15 cellular contexts compared by ENCODE assay signal in the genomic region with DNA sequence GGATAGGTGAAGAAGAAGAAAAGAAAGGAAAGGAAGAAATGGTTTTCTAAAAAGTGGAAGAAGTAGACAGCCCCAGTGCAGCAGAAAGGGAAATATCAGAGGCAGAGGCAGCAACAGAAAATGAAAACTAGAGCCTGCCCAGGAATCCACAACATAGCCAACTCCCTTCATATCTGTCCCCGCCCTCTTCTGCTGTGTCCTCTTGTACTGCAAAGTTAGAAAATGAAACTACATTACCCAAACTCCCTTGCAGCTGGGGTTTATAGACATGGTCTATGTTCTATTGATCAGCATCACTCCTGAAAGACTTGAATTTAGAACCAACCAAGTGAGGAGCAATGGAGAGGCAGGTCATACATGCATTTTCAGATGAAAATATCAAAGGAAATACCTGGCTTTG.
DNase-seq lines count a peak whose midpoint lies in the region; ATAC-seq, FAIRE-seq and TF ChIP-seq lines count a peak whose summit lies in the region.
"Had no signal": no experiment of that assay in that cellular context is flagged by ENCODE, and none has a peak within 500 bp of the region (broad histone marks: within the 10 kb centered on the region; RNA-seq: fewer than 3 reads in every experiment).

No MANE protein-coding gene starts in this region.

- no peaks in the 10 kb centered on the region for H3K36me3 ChIP-seq in brain microvascular endothelial cell (replicated peaks)

- TF ChIP-seq CTCF in Calu3 (IDR thresholded peaks at IDR 0.05; ENCODE audit: unreplicated experiment) (no peak), brain microvascular endothelial cell (IDR thresholded peaks at IDR 0.05; ENCODE audit: low read depth, low read length, missing control alignments) (no peak)

- in situ Hi-C loops in brain microvascular endothelial cell (cut with HindIII; ENCODE audit: low pct_ligation_motif_present, low sequenced_read_pairs): no loop called here

- H3K4me1 Mint-ChIP-seq in Calu3 (ENCODE audit: low read depth, unreplicated experiment): peaks cover 9% of the 10 kb centered on the region
- no peaks in the 10 kb centered on the region for H3K4me1 Mint-ChIP-seq in stimulated activated naive B cell treated with anti-CD40 and anti-IgM and Interleukin-4, amounts not matched to agents 10 μg/mL and 1 μg/mL and 100 μg/mL, for 72 hours
- H3K4me1 Mint-ChIP-seq: memory B cell had no signal

- no peaks in the 10 kb centered on the region for H3K27me3 Mint-ChIP-seq in Calu3 (ENCODE audit: unreplicated experiment)
- peaks cover 4 to 6% of the 10 kb centered on the region in 2 donors for H3K27me3 Mint-ChIP-seq in stimulated activated naive B cell treated with anti-CD40 and anti-IgM and Interleukin-4, amounts not matched to agents 10 μg/mL and 1 μg/mL and 100 μg/mL, for 72 hours

- no peaks in the 10 kb centered on the region for H3K36me3 Mint-ChIP-seq in Calu3 (ENCODE audit: insufficient read depth, unreplicated experiment)
- H3K36me3 Mint-ChIP-seq in stimulated activated naive B cell treated with anti-CD40 and anti-IgM and Interleukin-4, amounts not matched to agents 10 μg/mL and 1 μg/mL and 100 μg/mL, for 72 hours: no peaks in the 10 kb centered on the region
- H3K36me3 Mint-ChIP-seq: memory B cell had no signal

- TF ChIP-seq POLR2A in H54 (IDR thresholded peaks at IDR 0.05; ENCODE audit: low read depth, low read length): no peak

- H3K27ac Mint-ChIP-seq in Calu3 (ENCODE audit: unreplicated experiment): no peak overlapping the region
- no peak overlapping the region for H3K27ac Mint-ChIP-seq in stimulated activated naive B cell treated with anti-CD40 and anti-IgM and Interleukin-4, amounts not matched to agents 10 μg/mL and 1 μg/mL and 100 μg/mL, for 72 hours
- H3K27ac Mint-ChIP-seq: memory B cell had no signal

- no peaks in the 10 kb centered on the region for H3K9me3 Mint-ChIP-seq in Calu3 (ENCODE audit: low read depth, unreplicated experiment)
- peaks cover 0 to 1% of the 10 kb centered on the region in 2 donors for H3K9me3 Mint-ChIP-seq in stimulated activated naive B cell treated with anti-CD40 and anti-IgM and Interleukin-4, amounts not matched to agents 10 μg/mL and 1 μg/mL and 100 μg/mL, for 72 hours
- H3K9me3 Mint-ChIP-seq: memory B cell had no signal

- H3K27ac ChIP-seq in brain microvascular endothelial cell: no peak overlapping the region
- H3K27ac ChIP-seq: psoas muscle had no signal

- DNase-seq in Calu3 (peak; percentile 12), H54 (ENCODE audit: insufficient read length, low spot score) (peak; percentile 13), RPMI8226 (peak; percentile 14), left colon (peak; percentile 30 to 55), brain microvascular endothelial cell (no peak)
- no peak for DNase-seq in stimulated activated naive B cell treated with anti-CD40 and anti-IgM and Interleukin-4, amounts not matched to agents 10 μg/mL and 1 μg/mL and 100 μg/mL, for 72 hours
- no peak for DNase-seq in NK-92 treated with Interleukin-12 subunit alpha and Interleukin-12 subunit beta, amount 100 ng/mL, for 24 hours (lab: John Stamatoyannopoulos, UW)
- DNase-seq: AML-193, head of caudate nucleus, NCI-H187, psoas muscle had no signal

- ATAC-seq in left colon (peak; percentile 98), GM19324 (IDR thresholded peaks at IDR 0.05; ENCODE audit: low FRiP score, unreplicated experiment) (no peak)
- ATAC-seq in stimulated activated naive B cell treated with anti-CD40 and anti-IgM and Interleukin-4, amounts not matched to agents 10 μg/mL and 1 μg/mL and 100 μg/mL, for 72 hours (replicated peaks): no peak
- ATAC-seq: psoas muscle had no signal

- no peak overlapping the region for H3K4me3 Mint-ChIP-seq in Calu3 (ENCODE audit: low read depth, unreplicated experiment)
- H3K4me3 Mint-ChIP-seq in stimulated activated naive B cell treated with anti-CD40 and anti-IgM and Interleukin-4, amounts not matched to agents 10 μg/mL and 1 μg/mL and 100 μg/mL, for 72 hours: no peak overlapping the region
- H3K4me3 Mint-ChIP-seq: memory B cell had no signal

- no peak overlapping the region for H3K4me3 ChIP-seq in brain microvascular endothelial cell (ENCODE audit: low read depth, low read length)
- H3K4me3 ChIP-seq: psoas muscle had no signal

- intact Hi-C loops in Calu3 (cut with micrococcal nuclease; ENCODE audit: unreplicated experiment): no loop called here
- intact Hi-C loops in left colon (cut with DNase I, micrococcal nuclease): no loop called here

- BruUV-seq in Calu3 (replicated peaks; lab: Mats Ljungman, UMichigan): no TSS peak

- CTCF ChIA-PET in Calu3 (lab: Charles Lee): no interaction called here

- H3K27me3 ChIP-seq in brain microvascular endothelial cell (replicated peaks): no peaks in the 10 kb centered on the region

- FAIRE-seq in H54 (lab: Jason Lieb, UNC): peak; percentile 62
- FAIRE-seq: G401.6, HTR-8/SVneo had no signal

Comparison
In these comparisons a context has a peak if more than half of its experiments do, and no peak if none do; other contexts are left out.
1. DNase-seq: peak in Calu3 (single experiment), H54 (single experiment), RPMI8226 (single experiment) and left colon (2 of 2); none in brain microvascular endothelial cell (single experiment), stimulated activated naive B cell treated with anti-CD40 and anti-IgM and Interleukin-4, amounts not matched to agents 10 μg/mL and 1 μg/mL and 100 μg/mL, for 72 hours (single experiment) and NK-92 treated with Interleukin-12 subunit alpha and Interleukin-12 subunit beta, amount 100 ng/mL, for 24 hours (single experiment).